12 cellular contexts compared by ENCODE assay signal in genomic region chr1:27361044-27361402, GRCh38. TPM values are rescaled to one million over a fixed set of nuclear protein-coding genes. Genes with fewer than 3 reads are reported as not detected.
DNase-seq lines count a peak whose midpoint lies in the region; ATAC-seq, FAIRE-seq and TF ChIP-seq lines count a peak whose summit lies in the region.
"Had no signal": no experiment of that assay in that cellular context is flagged by ENCODE, and none has a peak within 500 bp of the region (broad histone marks: within the 10 kb centered on the region; RNA-seq: fewer than 3 reads in every experiment).

No MANE protein-coding gene starts in this region.

- H4K20me1 ChIP-seq in BLaER1 (no peaks in the 10 kb centered on the region), K562 (replicated peaks; ENCODE audit: control insufficient read depth, insufficient read depth, low read length) (peaks cover 10% of the 10 kb centered on the region; the same call in 1 of the 2 replicates)

- intact Hi-C loops in K562 (cut with micrococcal nuclease) = loop anchor here (10.0 kb wide), 1 partner anchor 166 kb away; no protein-coding TSS in a partner anchor

- no TSS peak for BruUV-seq in K562 (replicated peaks; lab: Mats Ljungman, UMichigan)

- H3K4me2 ChIP-seq in BLaER1 (peak overlapping the region; percentile 95), K562 (ENCODE audit: insufficient read depth, low read length) (no peak overlapping the region)

- no peaks in the 10 kb centered on the region for H3K9me3 ChIP-seq in BLaER1
- H3K9me3 ChIP-seq in ES-I3 (ENCODE audit: control insufficient read depth, insufficient read depth, low read length) = no peaks in the 10 kb centered on the region
- H3K9me3 ChIP-seq in K562 (replicated peaks; ENCODE audit: control insufficient read depth, insufficient read depth, low read depth, low read length) = no peaks in the 10 kb centered on the region

- H3K27me3 Mint-ChIP-seq in mesothelial cell of epicardium (ENCODE audit: low read depth) = peaks cover 35% of the 10 kb centered on the region

- DNase-seq in K562 (ENCODE audit: extremely low read depth in 1 of 4, low spot score in 3 of 4) = no peak
- no peak for DNase-seq in mesothelial cell of epicardium (ENCODE audit: low spot score in 2 of 2, unreplicated experiment in 2 of 2)
- DNase-seq in A172 (ENCODE audit: low spot score) = no peak
- DNase-seq in activated CD4-positive, CD25-positive, alpha-beta regulatory T cell treated with anti-CD3 and anti-CD28 coated beads, Interleukin-2, amount 50 U/mL, for 72 hours = no peak
- no peak for DNase-seq in germinal center (ENCODE audit: low spot score)

- H3K4me1 Mint-ChIP-seq in mesothelial cell of epicardium = peaks cover 27% of the 10 kb centered on the region

- H3K9me3 Mint-ChIP-seq in mesothelial cell of epicardium = no peaks in the 10 kb centered on the region

- H3K27me3 ChIP-seq in BLaER1 (peaks cover 10% of the 10 kb centered on the region; the same call in 1 of the 2 replicates), K562 (ENCODE audit: control insufficient read depth in 2 of 2, insufficient read depth in 2 of 2, low read length in 2 of 2) (no peaks in the 10 kb centered on the region)

- FAIRE-seq in K562 (lab: Jason Lieb, UNC) = no peak
- FAIRE-seq: keratinocyte had no signal

- no peak for TF ChIP-seq POLR2A in K562 (conservative IDR thresholded peaks at IDR 0.05)

- H3K36me3 Mint-ChIP-seq in mesothelial cell of epicardium = peaks cover 1% of the 10 kb centered on the region

- CTCF ChIA-PET in K562 (lab: Yijun Ruan, JAX; ENCODE audit: low intra/inter-chr PET ratio) = no interaction called here

- ATAC-seq in K562 (no peak), HG03378 (IDR thresholded peaks at IDR 0.05; ENCODE audit: unreplicated experiment) (no peak)

- no peaks in the 10 kb centered on the region for H3K9me1 ChIP-seq in K562 (ENCODE audit: control insufficient read depth, insufficient read depth, low read length)

- no peaks in the 10 kb centered on the region for H3K36me3 ChIP-seq in BLaER1
- H3K36me3 ChIP-seq in ES-I3 (ENCODE audit: insufficient read depth, low read length) = no peaks in the 10 kb centered on the region
- peaks cover 6% of the 10 kb centered on the region; the same call in 1 of the 3 replicates for H3K36me3 ChIP-seq in K562 (ENCODE audit: control insufficient read depth, insufficient read depth, low read length)

- no peak overlapping the region for H3K27ac Mint-ChIP-seq in mesothelial cell of epicardium

- H3K27ac ChIP-seq in BLaER1 (no peak overlapping the region), K562 (ENCODE audit: extremely low read depth, low read depth, low read length) (no peak overlapping the region)
- H3K27ac ChIP-seq: SK-N-MC had no signal

- TF ChIP-seq RAD21 in K562 (CRISPR knock-in tag; conservative IDR thresholded peaks at IDR 0.05 in 1 of 2, IDR thresholded peaks at IDR 0.05 in 1 of 2) = no peak

- no peak overlapping the region for H2AFZ ChIP-seq in K562 (ENCODE audit: low read depth, low read length)

- H3K9ac ChIP-seq in BLaER1 (peak overlapping the region; percentile 67; the same call in 1 of the 2 replicates), ES-I3 (ENCODE audit: low read depth, low read length) (peak overlapping the region; percentile 83), K562 (ENCODE audit: insufficient read depth in 1 of 2, low read depth in 2 of 2, low read length in 2 of 2) (peak overlapping the region in 1 of 2 experiments; percentile 1; a peak in 2 of 4 replicates)

- 85% methylated on average over 16 of the region's 21 CpGs for WGBS in K562 (ENCODE audit: insufficient coverage, low coverage, missing lambda C conversion rate)

- POLR2A ChIA-PET in K562 (lab: Yijun Ruan, JAX) = interaction anchor here (0.6 to 1.0 kb wide), 3 partner anchors 9 to 75 kb away, joined by 3 read pairs; no protein-coding TSS in a partner anchor

- in situ Hi-C loops in K562 (cut with MboI) = no loop called here

- H3K4me3 ChIP-seq in BLaER1 = peak overlapping the region; percentile 70
- no peak overlapping the region for H3K4me3 ChIP-seq in K562
- H3K4me3 ChIP-seq: SK-N-MC had no signal

- no peak for TF ChIP-seq EP300 in K562 (IDR thresholded peaks at IDR 0.05; ENCODE audit: low read length)

- H3K79me2 ChIP-seq in K562 (ENCODE audit: control insufficient read depth, insufficient read depth, low read length) = no peaks in the 10 kb centered on the region

- no peak for TF ChIP-seq CTCF in K562 (IDR thresholded peaks at IDR 0.05 in 2 of 3, conservative IDR thresholded peaks at IDR 0.05 in 1 of 3; ENCODE audit: insufficient read depth in 2 of 3, low read depth in 1 of 3, low read length in 3 of 3)
- TF ChIP-seq CTCF in mesothelial cell of epicardium (IDR thresholded peaks at IDR 0.05; ENCODE audit: unreplicated experiment) = no peak

- H3K4me3 Mint-ChIP-seq in mesothelial cell of epicardium = peak overlapping the region; percentile 62

- H3K4me1 ChIP-seq in BLaER1 (peaks cover 64% of the 10 kb centered on the region), ES-I3 (ENCODE audit: insufficient read depth, low read length) (peaks cover 28% of the 10 kb centered on the region), K562 (replicated peaks in 1 of 2; ENCODE audit: control insufficient read depth in 2 of 2, insufficient read depth in 2 of 2, low read length in 2 of 2) (peaks cover 18 to 70% of the 10 kb centered on the region in 2 experiments)

RNA-seq across cellular contexts. Expression of gene MAP3K6, which starts 5.7 kb away (rescaled TPM):
- 22.7 and 88.4 TPM in 2 replicates for total RNA-seq in K562 (2011; cell fraction: chromatin; rRNA removed; ENCODE audit: low replicate concordance)
- 52.5 and 55.4 TPM in 2 replicates for total RNA-seq in K562 (2011; cell fraction: nucleolus; rRNA removed)
- 27.7 and 28.5 TPM in 2 replicates for total RNA-seq in K562 (2011; cell fraction: nucleoplasm; rRNA removed)
- total RNA-seq in K562 (2014; rRNA removed) (10.1 and 14.7 TPM in 2 replicates), K562 (2014; rRNA removed; fragmentation: Illumina TruSeq; extraction: Trizol) (5.0 and 6.2 TPM in 2 replicates), K562 (2015; rRNA removed; fragmentation: Illumina TruSeq; extraction: Trizol) (7.6 and 9.5 TPM in 2 replicates), K562 (2021) (18.1 and 21.9 TPM in 2 replicates), mesothelial cell of epicardium (10.3 to 13.7 TPM (median 11.8 TPM) in 3 replicates)
- polyA plus RNA-seq in K562 (2011; rRNA removed) (4.7 and 13.2 TPM in 2 replicates), K562 (2014; fragmentation: Illumina TruSeq; extraction: Trizol) (7.0 and 9.0 TPM in 2 replicates), K562 (2014; fragmentation: Nextera tagmentation; extraction: Ambion mirVana) (1 to 10 TPM in 1 of 2 experiments, under 1 TPM in 1; 0.99 to 1.5 TPM), K562 (2014; rRNA removed) (8.2 and 12.9 TPM in 2 replicates)
- 5.5 and 6.6 TPM in 2 replicates for polyA plus RNA-seq in K562 (2011; cell fraction: cytosol; rRNA removed)
- 101 and 102 TPM in 2 replicates for polyA plus RNA-seq in K562 (2011; cell fraction: nucleus; rRNA removed)
- 17.8 and 18.2 TPM in 2 replicates for polyA plus RNA-seq in K562 (2012)
- polyA minus RNA-seq in K562 (2011; rRNA and poly(A)+ RNA removed) = 3.1 and 4.9 TPM in 2 replicates
- polyA minus RNA-seq in K562 (2011; cell fraction: cytosol; rRNA and poly(A)+ RNA removed) = 4.8 and 5.1 TPM in 2 replicates
- polyA minus RNA-seq in K562 (2011; cell fraction: nucleus; rRNA and poly(A)+ RNA removed) = 15.2 and 17.2 TPM in 2 replicates
- 7.1 and 13.2 TPM in 2 replicates for total RNA-seq in A172 (2014; rRNA removed; shearing (Covaris generic))

RNA-seq across cellular contexts. Expression of gene FCN3, which starts 13.6 kb away (rescaled TPM):
- total RNA-seq in K562 (2011; cell fraction: chromatin; rRNA removed; ENCODE audit: low replicate concordance) = not detected in 2 replicates
- not detected in 2 replicates for total RNA-seq in K562 (2011; cell fraction: nucleolus; rRNA removed)
- not detected in 2 replicates for total RNA-seq in K562 (2011; cell fraction: nucleoplasm; rRNA removed)
- not detected in 2 replicates for total RNA-seq in K562 (2014; rRNA removed)
- total RNA-seq in K562 (2014; rRNA removed; fragmentation: Illumina TruSeq; extraction: Trizol) = not detected in 2 replicates
- not detected in 2 replicates for total RNA-seq in K562 (2015; rRNA removed; fragmentation: Illumina TruSeq; extraction: Trizol)
- total RNA-seq in K562 (2021) = 0.31 and 0.49 TPM in 2 replicates
- polyA plus RNA-seq in K562 (2011; rRNA removed) = 0.15 TPM in 1 of 2 replicates, not detected in the other
- polyA plus RNA-seq in K562 (2011; cell fraction: cytosol; rRNA removed) = 0.06 TPM in 1 of 2 replicates, not detected in the other
- 0.35 TPM in 1 of 2 replicates, not detected in the other for polyA plus RNA-seq in K562 (2011; cell fraction: nucleus; rRNA removed)
- 0.21 TPM in 1 of 2 replicates, not detected in the other for polyA plus RNA-seq in K562 (2012)
- polyA plus RNA-seq in K562 (2014; fragmentation: Illumina TruSeq; extraction: Trizol) = not detected in 2 replicates
- not detected for polyA plus RNA-seq in K562 (2014; fragmentation: Nextera tagmentation; extraction: Ambion mirVana)
- polyA plus RNA-seq in K562 (2014; rRNA removed) = not detected in 2 replicates
- not detected in 2 replicates for polyA minus RNA-seq in K562 (2011; rRNA and poly(A)+ RNA removed)
- polyA minus RNA-seq in K562 (2011; cell fraction: cytosol; rRNA and poly(A)+ RNA removed) = not detected in 2 replicates
- not detected in 2 replicates for polyA minus RNA-seq in K562 (2011; cell fraction: nucleus; rRNA and poly(A)+ RNA removed)
- total RNA-seq in mesothelial cell of epicardium = 0.22 to 0.24 TPM in 2 of 3 replicates, not detected in the other
- total RNA-seq in A172 (2014; rRNA removed; shearing (Covaris generic)) = not detected in 2 replicates
- total RNA-seq: renal cortical epithelial cell, urinary bladder had no signal
- polyA plus RNA-seq: keratinocyte had no signal

RNA-seq across cellular contexts. Expression of gene SYTL1, which starts 19.2 kb away (rescaled TPM):
- 18.4 and 69.1 TPM in 2 replicates for total RNA-seq in K562 (2011; cell fraction: chromatin; rRNA removed; ENCODE audit: low replicate concordance)
- 29.5 and 45.5 TPM in 2 replicates for total RNA-seq in K562 (2011; cell fraction: nucleolus; rRNA removed)
- 21.0 and 26.5 TPM in 2 replicates for total RNA-seq in K562 (2011; cell fraction: nucleoplasm; rRNA removed)
- total RNA-seq in K562 (2014; rRNA removed) (3.9 and 4.7 TPM in 2 replicates), K562 (2014; rRNA removed; fragmentation: Illumina TruSeq; extraction: Trizol) (0.55 and 0.57 TPM in 2 replicates), K562 (2015; rRNA removed; fragmentation: Illumina TruSeq; extraction: Trizol) (1.7 and 2.2 TPM in 2 replicates), K562 (2021) (6.0 and 9.3 TPM in 2 replicates), mesothelial cell of epicardium (41.0 to 42.8 TPM (median 42.2 TPM) in 3 replicates)
- polyA plus RNA-seq in K562 (2011; rRNA removed) (3.8 and 12.3 TPM in 2 replicates), K562 (2014; fragmentation: Illumina TruSeq; extraction: Trizol) (0.91 and 1.9 TPM in 2 replicates), K562 (2014; fragmentation: Nextera tagmentation; extraction: Ambion mirVana) (under 1 TPM; 0.04 to 0.27 TPM), K562 (2014; rRNA removed) (5.9 and 8.6 TPM in 2 replicates)
- polyA plus RNA-seq in K562 (2011; cell fraction: cytosol; rRNA removed) = 8.4 and 14.7 TPM in 2 replicates
- 114 and 120 TPM in 2 replicates for polyA plus RNA-seq in K562 (2011; cell fraction: nucleus; rRNA removed)
- 7.0 and 32.0 TPM in 2 replicates for polyA plus RNA-seq in K562 (2012)
- polyA minus RNA-seq in K562 (2011; rRNA and poly(A)+ RNA removed) = 3.0 and 6.4 TPM in 2 replicates
- polyA minus RNA-seq in K562 (2011; cell fraction: cytosol; rRNA and poly(A)+ RNA removed) = 4.6 and 14.3 TPM in 2 replicates
- polyA minus RNA-seq in K562 (2011; cell fraction: nucleus; rRNA and poly(A)+ RNA removed) = 14.7 and 18.1 TPM in 2 replicates
- total RNA-seq in A172 (2014; rRNA removed; shearing (Covaris generic)) = 1.8 and 3.5 TPM in 2 replicates

RNA-seq across cellular contexts. Expression of gene CD164L2, which starts 22.1 kb away (rescaled TPM):
- 2.6 and 7.4 TPM in 2 replicates for total RNA-seq in K562 (2011; cell fraction: chromatin; rRNA removed; ENCODE audit: low replicate concordance)
- 5.0 and 5.4 TPM in 2 replicates for total RNA-seq in K562 (2011; cell fraction: nucleolus; rRNA removed)
- total RNA-seq in K562 (2011; cell fraction: nucleoplasm; rRNA removed) = 5.1 and 5.8 TPM in 2 replicates
- total RNA-seq in K562 (2014; rRNA removed) (0.29 and 0.45 TPM in 2 replicates), K562 (2014; rRNA removed; fragmentation: Illumina TruSeq; extraction: Trizol) (0.18 TPM in 1 of 2 replicates, not detected in the other), K562 (2015; rRNA removed; fragmentation: Illumina TruSeq; extraction: Trizol) (0.14 and 0.19 TPM in 2 replicates), K562 (2021) (0.49 and 0.72 TPM in 2 replicates), mesothelial cell of epicardium (0.45 to 1.3 TPM (median 0.61 TPM) in 3 replicates)
- polyA plus RNA-seq in K562 (2011; rRNA removed) (0.92 and 2.8 TPM in 2 replicates), K562 (2014; fragmentation: Illumina TruSeq; extraction: Trizol) (0.31 and 0.65 TPM in 2 replicates), K562 (2014; fragmentation: Nextera tagmentation; extraction: Ambion mirVana) (under 1 TPM in 1 of 2 experiments, not detected in 1; 0.08 TPM), K562 (2014; rRNA removed) (0.63 and 0.91 TPM in 2 replicates)
- 0.92 and 1.2 TPM in 2 replicates for polyA plus RNA-seq in K562 (2011; cell fraction: cytosol; rRNA removed)
- polyA plus RNA-seq in K562 (2011; cell fraction: nucleus; rRNA removed) = 15.3 and 19.6 TPM in 2 replicates
- 1.2 and 1.7 TPM in 2 replicates for polyA plus RNA-seq in K562 (2012)
- polyA minus RNA-seq in K562 (2011; rRNA and poly(A)+ RNA removed) = 0.28 and 0.57 TPM in 2 replicates
- not detected in 2 replicates for polyA minus RNA-seq in K562 (2011; cell fraction: cytosol; rRNA and poly(A)+ RNA removed)
- 1.1 and 2.4 TPM in 2 replicates for polyA minus RNA-seq in K562 (2011; cell fraction: nucleus; rRNA and poly(A)+ RNA removed)
- not detected in 2 replicates for total RNA-seq in A172 (2014; rRNA removed; shearing (Covaris generic))
- total RNA-seq: renal cortical epithelial cell, urinary bladder had no signal

RNA-seq across cellular contexts. Expression of gene GPR3, which starts 31.4 kb away (rescaled TPM):
- 14.5 and 40.1 TPM in 2 replicates for total RNA-seq in K562 (2011; cell fraction: chromatin; rRNA removed; ENCODE audit: low replicate concordance)
- 36.8 and 39.4 TPM in 2 replicates for total RNA-seq in K562 (2011; cell fraction: nucleolus; rRNA removed)
- 27.8 and 27.9 TPM in 2 replicates for total RNA-seq in K562 (2011; cell fraction: nucleoplasm; rRNA removed)
- total RNA-seq in K562 (2014; rRNA removed) (3.7 and 6.2 TPM in 2 replicates), K562 (2014; rRNA removed; fragmentation: Illumina TruSeq; extraction: Trizol) (2.9 and 3.4 TPM in 2 replicates), K562 (2015; rRNA removed; fragmentation: Illumina TruSeq; extraction: Trizol) (3.5 and 3.7 TPM in 2 replicates), K562 (2021) (10.9 and 11.0 TPM in 2 replicates), mesothelial cell of epicardium (1.7 to 2.3 TPM (median 1.7 TPM) in 3 replicates)
- polyA plus RNA-seq in K562 (2011; rRNA removed) (8.2 and 19.3 TPM in 2 replicates), K562 (2014; fragmentation: Illumina TruSeq; extraction: Trizol) (10.1 and 11.6 TPM in 2 replicates), K562 (2014; fragmentation: Nextera tagmentation; extraction: Ambion mirVana) (under 1 TPM; 0.24 to 0.59 TPM), K562 (2014; rRNA removed) (11.5 and 14.9 TPM in 2 replicates)
- polyA plus RNA-seq in K562 (2011; cell fraction: cytosol; rRNA removed) = 26.0 and 34.4 TPM in 2 replicates
- polyA plus RNA-seq in K562 (2011; cell fraction: nucleus; rRNA removed) = 68.2 and 75.5 TPM in 2 replicates
- 10.0 and 10.7 TPM in 2 replicates for polyA plus RNA-seq in K562 (2012)
- polyA minus RNA-seq in K562 (2011; rRNA and poly(A)+ RNA removed) = 8.0 and 9.3 TPM in 2 replicates
- 7.3 and 7.9 TPM in 2 replicates for polyA minus RNA-seq in K562 (2011; cell fraction: cytosol; rRNA and poly(A)+ RNA removed)
- 11.1 and 11.6 TPM in 2 replicates for polyA minus RNA-seq in K562 (2011; cell fraction: nucleus; rRNA and poly(A)+ RNA removed)
- 0.05 and 0.50 TPM in 2 replicates for total RNA-seq in A172 (2014; rRNA removed; shearing (Covaris generic))
